ENCODE assay signal across 8 cellular contexts in genomic region chr12:59403259-59403932, GRCh38.
DNase-seq lines count a peak whose midpoint lies in the region; ATAC-seq and TF ChIP-seq lines count a peak whose summit lies in the region.

No MANE protein-coding gene starts in this region.

- peak overlapping the region in 3 of 12 donors; percentile 13 to 35 (median 16) for H3K4me3 ChIP-seq in heart left ventricle

- 0 to 1% (median 1%) methylated on average over 3 of the region's 3 CpGs for WGBS in heart left ventricle, 4 donors

- H3K27ac Mint-ChIP-seq in activated naive CD8-positive, alpha-beta T cell treated with anti-CD3 and anti-CD28 coated beads, Interleukin-2, amount 50 U/mL, for 24 hours: no peak overlapping the region
- H3K27ac Mint-ChIP-seq in progenitor cell of endocrine pancreas: no peak overlapping the region

- peaks cover 4% of the 10 kb centered on the region for H3K27me3 Mint-ChIP-seq in activated naive CD8-positive, alpha-beta T cell treated with anti-CD3 and anti-CD28 coated beads, Interleukin-2, amount 50 U/mL, for 24 hours
- peaks cover 3% of the 10 kb centered on the region for H3K27me3 Mint-ChIP-seq in progenitor cell of endocrine pancreas

- H3K36me3 ChIP-seq in heart left ventricle: no peaks in the 10 kb centered on the region

- DNase-seq in COLO668 (lab: John Stamatoyannopoulos, UW; ENCODE audit: unreplicated experiment): peak; percentile 50
- peak; percentile 74 for DNase-seq in NCI-H748 (lab: John Stamatoyannopoulos, UW; ENCODE audit: unreplicated experiment)
- DNase-seq in activated naive CD8-positive, alpha-beta T cell treated with anti-CD3 and anti-CD28 coated beads, Interleukin-2, amount 50 U/mL, for 24 hours: peak; percentile 31
- DNase-seq in heart left ventricle: peak in 2 of 5 donors; percentile 22 to 32
- peak; percentile 18 for DNase-seq in progenitor cell of endocrine pancreas (ENCODE audit: low spot score, unreplicated experiment)

- intact Hi-C loops in heart left ventricle (cut with DNase I): loop anchor here in 6 of 10 donors (5.0 to 10.0 kb wide), 6 partner anchors 401 to 1091 kb away; no protein-coding TSS in a partner anchor

- no peaks in the 10 kb centered on the region for H3K9me3 Mint-ChIP-seq in activated naive CD8-positive, alpha-beta T cell treated with anti-CD3 and anti-CD28 coated beads, Interleukin-2, amount 50 U/mL, for 24 hours
- H3K9me3 Mint-ChIP-seq in progenitor cell of endocrine pancreas (ENCODE audit: low read depth): peaks cover 8% of the 10 kb centered on the region

- ATAC-seq in GM18868 (IDR thresholded peaks at IDR 0.05; ENCODE audit: unreplicated experiment): peak; percentile 86
- peak; percentile 69 for ATAC-seq in HG03378 (IDR thresholded peaks at IDR 0.05; ENCODE audit: unreplicated experiment)
- ATAC-seq in activated naive CD8-positive, alpha-beta T cell treated with anti-CD3 and anti-CD28 coated beads, Interleukin-2, amount 50 U/mL, for 24 hours: no peak
- peak in 3 of 4 donors; percentile 65 to 88 (median 68) for ATAC-seq in heart left ventricle
- no peak for ATAC-seq in HG02870 (IDR thresholded peaks at IDR 0.05; ENCODE audit: unreplicated experiment)

- H3K4me3 Mint-ChIP-seq in activated naive CD8-positive, alpha-beta T cell treated with anti-CD3 and anti-CD28 coated beads, Interleukin-2, amount 50 U/mL, for 24 hours: no peak overlapping the region
- H3K4me3 Mint-ChIP-seq in progenitor cell of endocrine pancreas (ENCODE audit: low read depth): no peak overlapping the region

- TF ChIP-seq CTCF in heart left ventricle (IDR thresholded peaks at IDR 0.05): peak; percentile 62 to 82 (median 71)
- TF ChIP-seq CTCF in progenitor cell of endocrine pancreas (IDR thresholded peaks at IDR 0.05; ENCODE audit: unreplicated experiment): peak; percentile 84

- H3K36me3 Mint-ChIP-seq in activated naive CD8-positive, alpha-beta T cell treated with anti-CD3 and anti-CD28 coated beads, Interleukin-2, amount 50 U/mL, for 24 hours (ENCODE audit: low read depth): no peaks in the 10 kb centered on the region
- H3K36me3 Mint-ChIP-seq in progenitor cell of endocrine pancreas (ENCODE audit: insufficient read depth): no peaks in the 10 kb centered on the region

- no peak overlapping the region for H3K27ac ChIP-seq in heart left ventricle

- peaks cover 0 to 9% (median 0%) of the 10 kb centered on the region in 12 donors for H3K9me3 ChIP-seq in heart left ventricle

- peaks cover 0 to 5% (median 0%) of the 10 kb centered on the region in 12 donors for H3K4me1 ChIP-seq in heart left ventricle

- H3K4me1 Mint-ChIP-seq in activated naive CD8-positive, alpha-beta T cell treated with anti-CD3 and anti-CD28 coated beads, Interleukin-2, amount 50 U/mL, for 24 hours: peaks cover 17% of the 10 kb centered on the region
- H3K4me1 Mint-ChIP-seq in progenitor cell of endocrine pancreas (ENCODE audit: low read depth): peaks cover 4% of the 10 kb centered on the region

- no peak for TF ChIP-seq POLR2A in heart left ventricle (IDR thresholded peaks at IDR 0.05)

- no peaks in the 10 kb centered on the region for H3K27me3 ChIP-seq in heart left ventricle

Comparison
In these comparisons a context has a peak if more than half of its experiments do, and no peak if none do; other contexts are left out.
1. ATAC-seq: peak in GM18868 (single experiment), HG03378 (single experiment) and heart left ventricle (3 of 4); none in activated naive CD8-positive, alpha-beta T cell treated with anti-CD3 and anti-CD28 coated beads, Interleukin-2, amount 50 U/mL, for 24 hours (single experiment) and HG02870 (single experiment).